25 cellular contexts compared by ENCODE assay signal in genomic region chr2:18639756-18640453, GRCh38. TPM values are rescaled to one million over a fixed set of nuclear protein-coding genes. Genes with fewer than 3 reads are reported as not detected.
"Had no signal": no experiment of that assay in that cellular context is flagged by ENCODE, and none has a peak within 500 bp of the region (broad histone marks: within the 10 kb centered on the region; RNA-seq: fewer than 3 reads in every experiment).

No MANE protein-coding gene starts in this region.

- DNase-seq: activated CD4-positive, alpha-beta memory T cell treated with anti-CD3 and anti-CD28 coated beads for 36 hours; activated CD4-positive, alpha-beta T cell treated with anti-CD3 and anti-CD28 coated beads for 4 hours; activated CD4-positive, CD25-positive, alpha-beta regulatory T cell; activated effector memory CD4-positive, alpha-beta T cell treated with Interleukin-2 at 50 U/mL for 16 hours; activated naive CD4-positive, alpha-beta T cell treated with anti-CD3 and anti-CD28 coated beads for 36 hours; activated naive CD8-positive, alpha-beta T cell treated with anti-CD3 and anti-CD28 coated beads, Interleukin-2, amount 10 ng/mL, durations not matched to agents 7 days and 5 days; activated T-cell treated with anti-CD3 and anti-CD28 coated beads, Interleukin-2, amount 50 U/mL, for 72 hours; amygdala; cerebellar nuclear complex; heart right ventricle; kidney; naive thymus-derived CD4-positive, alpha-beta T cell; retina; stimulated activated CD4-positive, alpha-beta T cell treated with anti-CD3 and anti-CD28 coated beads, Interleukin-2, amount 100 ng/mL, for 48 hours; stimulated activated CD8-positive, alpha-beta memory T cell treated with anti-CD3 and anti-CD28 coated beads, Interleukin-4, amount 100 ng/mL, for 48 hours; stimulated activated naive B cell treated with anti-CD40 and anti-IgM and Interleukin-4, amounts not matched to agents 10 μg/mL and 1 μg/mL and 100 μg/mL, for 72 hours; testis; uterus had no signal

- ATAC-seq: activated T-cell treated with anti-CD3 and anti-CD28 coated beads, Interleukin-2, amount 50 U/mL, for 72 hours; left lobe of liver; naive thymus-derived CD4-positive, alpha-beta T cell; stimulated activated naive B cell treated with anti-CD40 and anti-IgM and Interleukin-4, amounts not matched to agents 10 μg/mL and 1 μg/mL and 100 μg/mL, for 72 hours had no signal

- H3K4me3 ChIP-seq: heart right ventricle, lung, testis, uterus had no signal

RNA-seq across cellular contexts. Expression of gene NT5C1B, which starts 50.5 kb away (rescaled TPM):
- total RNA-seq: activated CD4-positive, alpha-beta memory T cell treated with anti-CD3 and anti-CD28 coated beads for 36 hours; activated naive CD4-positive, alpha-beta T cell treated with anti-CD3 and anti-CD28 coated beads for 36 hours; activated naive CD8-positive, alpha-beta T cell treated with anti-CD3 and anti-CD28 coated beads, Interleukin-2, amount 10 ng/mL, durations not matched to agents 7 days and 5 days; activated T-cell treated with anti-CD3 and anti-CD28 coated beads, Interleukin-2, amount 50 U/mL, for 72 hours; epithelial cell of proximal tubule; fibroblast of villous mesenchyme; heart right ventricle; kidney; left lobe of liver; lung; naive thymus-derived CD4-positive, alpha-beta T cell; neural crest cell; osteoblast; posterior vena cava; uterus had no signal
